Comparison of ENCODE assay signal across 20 cellular contexts in genomic region chr7:92671502-92672169, GRCh38.
DNase-seq lines count a peak whose midpoint lies in the region; ATAC-seq and TF ChIP-seq lines count a peak whose summit lies in the region.
"Had no signal": no experiment of that assay in that cellular context is flagged by ENCODE, and none has a peak within 500 bp of the region (broad histone marks: within the 10 kb centered on the region; RNA-seq: fewer than 3 reads in every experiment).

No MANE protein-coding gene starts in this region.

- no peak for TF ChIP-seq POLR2A in stomach (IDR thresholded peaks at IDR 0.05)

- no peaks in the 10 kb centered on the region for H3K27me3 Mint-ChIP-seq in activated naive CD8-positive, alpha-beta T cell treated with anti-CD3 and anti-CD28 coated beads, Interleukin-2, amount 10 ng/mL, durations not matched to agents 7 days and 5 days

- peak overlapping the region; percentile 60 for H3K4me3 Mint-ChIP-seq in activated naive CD8-positive, alpha-beta T cell treated with anti-CD3 and anti-CD28 coated beads, Interleukin-2, amount 10 ng/mL, durations not matched to agents 7 days and 5 days

- H3K4me1 ChIP-seq in stomach = peaks cover 0 to 38% (median 9%) of the 10 kb centered on the region in 4 donors
- H3K4me1 ChIP-seq: HAP-1, upper lobe of left lung had no signal

- H3K9me3 Mint-ChIP-seq in activated naive CD8-positive, alpha-beta T cell treated with anti-CD3 and anti-CD28 coated beads, Interleukin-2, amount 10 ng/mL, durations not matched to agents 7 days and 5 days = peaks cover 14% of the 10 kb centered on the region

- H3K36me3 ChIP-seq in stomach = peaks cover 0 to 7% (median 0%) of the 10 kb centered on the region in 4 donors
- H3K36me3 ChIP-seq: HAP-1, neutrophil had no signal

- no peaks in the 10 kb centered on the region for H3K9me3 ChIP-seq in stomach
- H3K9me3 ChIP-seq: HAP-1, neutrophil, upper lobe of left lung had no signal

- H3K27ac ChIP-seq in stomach = peak overlapping the region in 4 of 5 donors; percentile 4 to 71 (median 43)
- H3K27ac ChIP-seq: neutrophil, skin epidermis, upper lobe of left lung had no signal

- no peak for TF ChIP-seq EP300 in stomach (IDR thresholded peaks at IDR 0.05)

- POLR2A ChIA-PET in activated naive CD8-positive, alpha-beta T cell treated with anti-CD3 and anti-CD28 coated beads, Interleukin-2, amount 10 ng/mL, durations not matched to agents 7 days and 5 days (lab: Charles Lee) = interaction anchor here (0.7 kb wide), 1 partner anchor 1732 kb away, joined by 7 read pairs; no protein-coding TSS in a partner anchor

- peak overlapping the region; percentile 77 for H3K27ac Mint-ChIP-seq in activated naive CD8-positive, alpha-beta T cell treated with anti-CD3 and anti-CD28 coated beads, Interleukin-2, amount 10 ng/mL, durations not matched to agents 7 days and 5 days

- H3K27me3 ChIP-seq in stomach = no peaks in the 10 kb centered on the region
- H3K27me3 ChIP-seq: neutrophil, upper lobe of left lung had no signal

- ATAC-seq in activated naive CD8-positive, alpha-beta T cell treated with anti-CD3 and anti-CD28 coated beads, Interleukin-2, amount 10 ng/mL, durations not matched to agents 7 days and 5 days (ENCODE audit: low read depth) = peak; percentile 71

- H3K4me3 ChIP-seq in stomach = no peak overlapping the region
- H3K4me3 ChIP-seq: HAP-1, skin epidermis, upper lobe of left lung had no signal

- no peak for TF ChIP-seq CTCF in stomach (IDR thresholded peaks at IDR 0.05)

- DNase-seq in NOMO-1 treated with DMSO at 0.1 percent for 48 hours (lab: John Stamatoyannopoulos, UW; ENCODE audit: unreplicated experiment) (peak; percentile 41), NOMO-1 treated with dmso at 0.1 percent for 144 hours (lab: John Stamatoyannopoulos, UW; ENCODE audit: unreplicated experiment) (no peak), stomach (no peak), AG20443 (ENCODE audit: low spot score) (no peak), cerebellar cortex (ENCODE audit: low spot score) (no peak)
- DNase-seq in stimulated activated CD4-positive, alpha-beta T cell treated with anti-CD3 and anti-CD28 coated beads, Interleukin-1b, Interleukin-23, amount 100 ng/mL, for 48 hours = peak; percentile 37
- no peak for DNase-seq in stimulated activated CD4-positive, alpha-beta T cell treated with anti-CD3 and anti-CD28 coated beads, Interleukin-4, amount 100 ng/mL, for 24 hours
- no peak for DNase-seq in activated naive CD8-positive, alpha-beta T cell treated with anti-CD3 and anti-CD28 coated beads, Interleukin-2, amount 10 ng/mL, durations not matched to agents 7 days and 5 days
- DNase-seq: 8988T; activated CD4-positive, alpha-beta T cell treated with anti-CD3 and anti-CD28 coated beads for 4 hours; AML-193; cortex of kidney; DMS53; MM.1S; NCI-H2171 treated with DMSO at 0.1 percent for 48 hours; NCI-H526 treated with DMSO at 0.1 percent for 48 hours; upper lobe of left lung had no signal

- intact Hi-C loops in stomach (cut with DNase I; ENCODE audit: low total_unique reads) = no loop called here

- WGBS in stomach, 5 donors = 87 to 93% (median 88%) methylated on average over 6 of the region's 6 CpGs

- peaks cover 58% of the 10 kb centered on the region for H3K36me3 Mint-ChIP-seq in activated naive CD8-positive, alpha-beta T cell treated with anti-CD3 and anti-CD28 coated beads, Interleukin-2, amount 10 ng/mL, durations not matched to agents 7 days and 5 days

- H3K4me1 Mint-ChIP-seq in activated naive CD8-positive, alpha-beta T cell treated with anti-CD3 and anti-CD28 coated beads, Interleukin-2, amount 10 ng/mL, durations not matched to agents 7 days and 5 days = peaks cover 39% of the 10 kb centered on the region

Comparison
In these comparisons a context has a peak if more than half of its experiments do, and no peak if none do; other contexts are left out.
1. DNase-seq: peak in NOMO-1 treated with DMSO at 0.1 percent for 48 hours (single experiment) and stimulated activated CD4-positive, alpha-beta T cell treated with anti-CD3 and anti-CD28 coated beads, Interleukin-1b, Interleukin-23, amount 100 ng/mL, for 48 hours (single experiment); none in NOMO-1 treated with dmso at 0.1 percent for 144 hours (single experiment), stimulated activated CD4-positive, alpha-beta T cell treated with anti-CD3 and anti-CD28 coated beads, Interleukin-4, amount 100 ng/mL, for 24 hours (single experiment), activated naive CD8-positive, alpha-beta T cell treated with anti-CD3 and anti-CD28 coated beads, Interleukin-2, amount 10 ng/mL, durations not matched to agents 7 days and 5 days (single experiment), stomach (single experiment), AG20443 (single experiment) and cerebellar cortex (single experiment).